32 cellular contexts compared by ENCODE assay signal in the genomic region with DNA sequence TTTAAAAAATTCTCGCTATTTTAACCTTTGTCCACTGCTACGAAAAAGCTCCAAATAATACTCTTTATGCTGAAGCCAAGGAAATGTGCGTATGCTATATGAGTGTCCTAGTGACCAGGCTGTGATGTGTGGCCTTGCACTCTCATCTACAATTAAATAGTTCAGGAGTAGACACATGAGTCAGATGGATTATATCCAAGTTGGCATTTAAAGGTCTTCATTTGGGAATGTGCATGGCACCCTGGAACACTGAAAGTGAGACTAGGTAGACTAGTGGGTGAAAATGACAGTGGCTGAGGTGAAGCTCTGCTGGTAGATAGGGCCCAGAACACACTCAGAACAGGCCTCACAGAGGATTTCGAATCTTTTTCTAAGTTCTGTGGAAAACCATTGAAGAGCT.
DNase-seq lines count a peak whose midpoint lies in the region; ATAC-seq, FAIRE-seq and TF ChIP-seq lines count a peak whose summit lies in the region.
"Had no signal": no experiment of that assay in that cellular context is flagged by ENCODE, and none has a peak within 500 bp of the region (broad histone marks: within the 10 kb centered on the region; RNA-seq: fewer than 3 reads in every experiment).

No MANE protein-coding gene starts in this region.

- no peak overlapping the region for H4K8ac ChIP-seq in neuronal stem cell (ENCODE audit: low read depth, low read length)

- H3K9me3 ChIP-seq in right atrium auricular region (no peaks in the 10 kb centered on the region), neuronal stem cell (replicated peaks in 1 of 2; ENCODE audit: control insufficient read depth in 2 of 2, insufficient read depth in 1 of 2, low read depth in 1 of 2, low read length in 2 of 2) (no peaks in the 10 kb centered on the region)
- H3K9me3 ChIP-seq: BLaER1, Caco-2, esophagus muscularis mucosa, lower lobe of right lung, uterus had no signal

- no peak overlapping the region for H2BK12ac ChIP-seq in neuronal stem cell (ENCODE audit: low read length)

- no peak overlapping the region for H3K9ac ChIP-seq in neuronal stem cell (ENCODE audit: low read depth, low read length, poor library complexity)
- H3K9ac ChIP-seq: BLaER1 had no signal

- DNase-seq in H54 (ENCODE audit: insufficient read length, low spot score), result no peak
- peak; percentile 6 for DNase-seq in astrocyte of the hippocampus (ENCODE audit: low read depth, low spot score)
- DNase-seq in right atrium auricular region (ENCODE audit: low spot score), result no peak
- DNase-seq in neuronal stem cell (ENCODE audit: low spot score), result no peak
- no peak for DNase-seq in NCI-H128 (lab: John Stamatoyannopoulos, UW; ENCODE audit: unreplicated experiment)
- no peak for DNase-seq in T-helper 2 cell
- DNase-seq: ACHN; activated CD4-positive, alpha-beta T cell treated with anti-CD3 and anti-CD28 coated beads, Interleukin-2, amount 50 U/mL, for 1 hour; DMS79 treated with DMSO at 0.1 percent for 48 hours; effector memory CD8-positive, alpha-beta T cell; hippocampal formation; IMR-90; lower lobe of right lung; NCI-H1105; NCI-H2029 treated with DMSO at 0.1 percent for 48 hours; NCI-H345; NCI-H748 treated with DMSO at 0.1 percent for 48 hours; retina; stimulated activated CD4-positive, alpha-beta T cell treated with anti-CD3 and anti-CD28 coated beads, Interleukin-2, amount 100 ng/mL, for 48 hours; uterus had no signal

- H3K4me3 ChIP-seq in right atrium auricular region, result no peak overlapping the region
- H3K4me3 ChIP-seq in neuronal stem cell (ENCODE audit: low read length in 2 of 2), result no peak overlapping the region
- H3K4me3 ChIP-seq: BLaER1, esophagus muscularis mucosa, lower lobe of right lung, uterus had no signal

- H3K4me1 ChIP-seq in right atrium auricular region (peaks cover 0 to 8% of the 10 kb centered on the region in 2 donors), neuronal stem cell (ENCODE audit: control insufficient read depth in 2 of 2, insufficient read depth in 1 of 2, low read depth in 1 of 2, low read length in 2 of 2) (peaks cover 0 to 2% of the 10 kb centered on the region in 2 donors)
- H3K4me1 ChIP-seq: lower lobe of right lung, uterus had no signal

- H4K91ac ChIP-seq in neuronal stem cell (ENCODE audit: low read depth, low read length, poor library complexity), result no peak overlapping the region

- H2BK120ac ChIP-seq in neuronal stem cell (ENCODE audit: low read depth, low read length), result no peak overlapping the region

- H3K27ac ChIP-seq in right atrium auricular region, result peak overlapping the region; percentile 3 to 51
- H3K27ac ChIP-seq in neuronal stem cell (replicated peaks; ENCODE audit: low read length), result no peak overlapping the region
- H3K27ac ChIP-seq: BLaER1, esophagus muscularis mucosa, HL-60, lower lobe of right lung, RWPE1, uterus had no signal

- no peaks in the 10 kb centered on the region for H3K27me3 ChIP-seq in right atrium auricular region
- H3K27me3 ChIP-seq in neuronal stem cell (ENCODE audit: control insufficient read depth in 3 of 3, insufficient read depth in 3 of 3, low read depth in 1 of 3, low read length in 3 of 3), result no peaks in the 10 kb centered on the region
- H3K27me3 ChIP-seq: BLaER1, esophagus muscularis mucosa, uterus had no signal

- ATAC-seq in GM21786 (IDR thresholded peaks at IDR 0.05; ENCODE audit: unreplicated experiment) (no peak), esophagus mucosa (no peak)
- ATAC-seq: effector memory CD8-positive, alpha-beta T cell; lower lobe of right lung; stimulated activated memory B cell treated with anti-CD40 and anti-IgM and Interleukin-4, amounts not matched to agents 10 μg/mL and 1 μg/mL and 100 μg/mL, for 72 hours; WTC11 had no signal

- TF ChIP-seq POLR2A in H54 (IDR thresholded peaks at IDR 0.05; ENCODE audit: low read depth, low read length), result no peak

- TF ChIP-seq CTCF in right atrium auricular region (IDR thresholded peaks at IDR 0.05), result no peak

- no peak overlapping the region for H3K4ac ChIP-seq in neuronal stem cell (ENCODE audit: low read length)

- no peak overlapping the region for H3K23ac ChIP-seq in neuronal stem cell (ENCODE audit: low read depth, low read length, poor library complexity)

- no peak overlapping the region for H2BK5ac ChIP-seq in neuronal stem cell (ENCODE audit: low read length)

- FAIRE-seq in H54 (lab: Jason Lieb, UNC), result peak; percentile 66
- FAIRE-seq: astrocyte, colon, GM12891 had no signal

- H2BK15ac ChIP-seq in neuronal stem cell (ENCODE audit: low read length), result no peak overlapping the region

- H3K4me2 ChIP-seq in neuronal stem cell (ENCODE audit: insufficient read depth, low read length, poor library complexity, severe bottlenecking), result no peak overlapping the region
- H3K4me2 ChIP-seq: BLaER1 had no signal

- no peaks in the 10 kb centered on the region for H3K79me1 ChIP-seq in neuronal stem cell (ENCODE audit: low read depth, low read length)

- peak overlapping the region; percentile 59 for H2AFZ ChIP-seq in neuronal stem cell (ENCODE audit: low read length)

- H3K14ac ChIP-seq in neuronal stem cell (ENCODE audit: low read length), result no peak overlapping the region

- no peak overlapping the region for H2AK5ac ChIP-seq in neuronal stem cell (ENCODE audit: low read depth, low read length)

- WGBS in neuronal stem cell (ENCODE audit: extremely low coverage in 2 of 2, insufficient read length in 2 of 2, insufficient replicate concordance in 1 of 2), 2 donors, result no CpG with 5 or more reads among the region's 4 CpGs

- H3K36me3 ChIP-seq in right atrium auricular region (no peaks in the 10 kb centered on the region), neuronal stem cell (replicated peaks in 1 of 2; ENCODE audit: control insufficient read depth in 2 of 2, insufficient read depth in 2 of 2, low read length in 2 of 2) (no peaks in the 10 kb centered on the region)
- H3K36me3 ChIP-seq: BLaER1, esophagus muscularis mucosa, lower lobe of right lung, uterus had no signal

- no peak overlapping the region for H3K18ac ChIP-seq in neuronal stem cell (ENCODE audit: low read length)
